ENCODE assay signal across 19 cellular contexts in the genomic region with DNA sequence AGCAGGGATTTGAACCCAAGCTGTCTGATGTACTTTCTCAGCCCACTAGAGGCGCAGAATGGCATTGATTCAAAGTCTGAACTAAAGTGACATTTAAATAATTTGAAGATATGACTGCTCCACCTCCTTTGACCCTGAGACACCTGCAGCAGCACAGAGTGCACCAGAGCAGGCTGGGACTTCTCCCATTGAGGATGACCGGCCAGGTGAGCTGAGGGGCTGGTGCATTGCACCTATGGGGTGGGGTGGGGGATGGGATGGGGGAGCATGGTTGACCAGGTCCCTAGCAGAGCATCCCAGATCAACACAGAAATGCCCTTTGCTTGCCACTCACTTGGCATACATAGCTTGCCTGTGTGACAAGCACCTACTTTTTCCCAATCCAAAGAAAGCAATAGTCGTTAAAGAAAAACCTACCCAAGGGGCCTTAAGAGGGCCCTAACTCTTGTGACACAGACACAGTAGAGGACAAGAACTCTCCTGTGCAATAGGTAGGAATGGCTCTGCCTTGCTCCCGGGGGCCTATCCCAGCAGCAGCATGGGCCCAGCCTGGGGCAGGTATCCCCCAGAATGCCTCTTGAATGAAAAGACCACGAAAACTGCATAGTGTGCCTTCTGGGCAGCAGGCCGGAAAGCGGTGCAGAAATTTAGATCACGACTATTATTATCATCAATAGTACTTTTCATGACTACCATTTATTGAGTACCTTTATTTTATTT. TPM values are rescaled to one million over a fixed set of nuclear protein-coding genes. Genes with fewer than 3 reads are reported as not detected.
DNase-seq lines count a peak whose midpoint lies in the region; ATAC-seq, FAIRE-seq and TF ChIP-seq lines count a peak whose summit lies in the region.
"Had no signal": no experiment of that assay in that cellular context is flagged by ENCODE, and none has a peak within 500 bp of the region (broad histone marks: within the 10 kb centered on the region; RNA-seq: fewer than 3 reads in every experiment).

No MANE protein-coding gene starts in this region.

- no peaks in the 10 kb centered on the region for H3K27me3 ChIP-seq in dorsolateral prefrontal cortex
- H3K27me3 ChIP-seq in spleen (replicated peaks in 1 of 7), result peaks cover 0 to 72% (median 10%) of the 10 kb centered on the region in 7 donors
- no peaks in the 10 kb centered on the region for H3K27me3 ChIP-seq in small intestine (ENCODE audit: control insufficient read depth in 2 of 2, insufficient read depth in 2 of 2, low read length in 2 of 2)
- H3K27me3 ChIP-seq in GM23338 (ENCODE audit: insufficient read depth), result no peaks in the 10 kb centered on the region

- peaks cover 59% of the 10 kb centered on the region for H3K4me1 Mint-ChIP-seq in GM23338

- no peaks in the 10 kb centered on the region for H3K9me2 ChIP-seq in GM23338 (ENCODE audit: insufficient read depth)

- H3K36me3 Mint-ChIP-seq in GM23338 (ENCODE audit: low read depth), result peaks cover 10% of the 10 kb centered on the region; the same call in 2 of the 3 replicates

- H3K4me3 ChIP-seq in dorsolateral prefrontal cortex (no peak overlapping the region), spleen (no peak overlapping the region), small intestine (ENCODE audit: low read depth in 1 of 2, low read length in 2 of 2) (no peak overlapping the region), GM23338 (no peak overlapping the region)

- no peaks in the 10 kb centered on the region for H3F3A ChIP-seq in GM23338 (replicated peaks; ENCODE audit: low read depth)

- intact Hi-C loops in cardiac septum (cut with DNase I) (loop anchor here (10.0 kb wide), 1 partner anchor 263 kb away; a partner anchor contains a TSS), Right ventricle myocardium inferior (cut with DNase I) (loop anchor here (10.0 kb wide), 1 partner anchor 343 kb away; no protein-coding TSS in a partner anchor), dorsolateral prefrontal cortex (cut with DNase I) (loop anchor here in 1 of 2 donors (10.0 kb wide), 1 partner anchor 343 kb away; no protein-coding TSS in a partner anchor), spleen (cut with DNase I; ENCODE audit: low total_unique reads) (no loop called here)

- H3K36me3 ChIP-seq in spleen, result no peaks in the 10 kb centered on the region
- no peaks in the 10 kb centered on the region for H3K36me3 ChIP-seq in small intestine (ENCODE audit: control insufficient read depth in 2 of 2, insufficient read depth in 2 of 2, low read length in 2 of 2)
- H3K36me3 ChIP-seq in GM23338 (ENCODE audit: insufficient read depth), result 0 out of 2 replicates have a peak, but pooled peaks cover 7% of the 10 kb centered on the region

- H3K27ac Mint-ChIP-seq in GM23338, result no peak overlapping the region

- H3K4me3 Mint-ChIP-seq in GM23338, result no peak overlapping the region

- H4K20me1 ChIP-seq in GM23338 (replicated peaks; ENCODE audit: insufficient read depth), result peaks cover 78% of the 10 kb centered on the region

- no peaks in the 10 kb centered on the region for H3K9me3 ChIP-seq in spleen
- no peaks in the 10 kb centered on the region for H3K9me3 ChIP-seq in small intestine (ENCODE audit: control insufficient read depth, low read depth)
- H3K9me3 ChIP-seq: Caco-2 had no signal

- H3K4me1 ChIP-seq in spleen (peaks cover 0 to 26% (median 7%) of the 10 kb centered on the region in 6 donors), small intestine (ENCODE audit: control insufficient read depth in 2 of 2, insufficient read depth in 1 of 2, low read depth in 1 of 2, low read length in 1 of 2) (peaks cover 0 to 2% of the 10 kb centered on the region in 2 donors), GM23338 (ENCODE audit: insufficient read depth) (peaks cover 25% of the 10 kb centered on the region)
- H3K4me1 ChIP-seq: Caco-2 had no signal

- ATAC-seq in Right ventricle myocardium inferior, result no peak
- ATAC-seq in GM23338, result no peak

- peak overlapping the region in 32 of 59 donors; percentile 1 to 97 (median 71) for H3K27ac ChIP-seq in dorsolateral prefrontal cortex
- no peak overlapping the region for H3K27ac ChIP-seq in spleen
- no peak overlapping the region for H3K27ac ChIP-seq in small intestine (ENCODE audit: low read depth in 1 of 2, low read length in 1 of 2)
- no peak overlapping the region for H3K27ac ChIP-seq in GM23338 (ENCODE audit: low read depth)
- H3K27ac ChIP-seq: HL-60 had no signal

- no peaks in the 10 kb centered on the region for H3K9me3 Mint-ChIP-seq in GM23338

- no peak for TF ChIP-seq POLR2A in spleen (IDR thresholded peaks at IDR 0.05)

- peaks cover 5% of the 10 kb centered on the region for H3K27me3 Mint-ChIP-seq in GM23338 (ENCODE audit: insufficient read depth, low read depth, poor library complexity)

- no peak overlapping the region for H3K4me2 ChIP-seq in GM23338

- H2AFZ ChIP-seq in GM23338, result no peak overlapping the region

- TF ChIP-seq CTCF in dorsolateral prefrontal cortex (IDR thresholded peaks at IDR 0.05 in 54 of 56, conservative IDR thresholded peaks at IDR 0.05 in 2 of 56; ENCODE audit: low read depth in 1 of 56, partially characterized antibody in 56 of 56) (no peak), spleen (IDR thresholded peaks at IDR 0.05 in 8 of 11, conservative IDR thresholded peaks at IDR 0.05 in 3 of 11) (no peak), GM23338 (conservative IDR thresholded peaks at IDR 0.05; ENCODE audit: low read depth in 2 of 2) (0 out of 4 replicates have a peak, but pooled peaks of 1 of the 2 experiments have one; percentile 12)

- H3K79me2 ChIP-seq in GM23338 (replicated peaks; ENCODE audit: insufficient read depth), result peaks cover 93% of the 10 kb centered on the region

- 88 to 94% (median 92%) methylated on average over 8 of the region's 8 CpGs for WGBS in spleen, 5 donors
- WGBS in small intestine, 3 donors, result 79 to 89% (median 81%) methylated on average over 8 of the region's 8 CpGs

- FAIRE-seq in small intestine (lab: Jason Lieb, UNC), result no peak

- peak; percentile 71 for DNase-seq in cardiac septum (ENCODE audit: low spot score)
- no peak for DNase-seq in Right ventricle myocardium inferior (ENCODE audit: missing footprints)
- DNase-seq in dorsolateral prefrontal cortex, result peak in 2 of 10 donors; percentile 13 to 18
- DNase-seq in spleen, result peak; percentile 39
- DNase-seq in stimulated activated CD4-positive, alpha-beta T cell treated with anti-CD3 and anti-CD28 coated beads, Interleukin-4, amount 100 ng/mL, for 24 hours, result no peak
- DNase-seq in COLO668 (lab: John Stamatoyannopoulos, UW; ENCODE audit: unreplicated experiment), result no peak
- DNase-seq in small intestine, result no peak
- no peak for DNase-seq in GM23338 (ENCODE audit: low spot score)
- DNase-seq: C1 segment of cervical spinal cord, Caco-2, DMS53, GOT3, KBM-7, NCI-H1048, NCI-H146, NCI-H345, NCI-H69, SHP77 had no signal

TF ChIP-seq in GM23338, 12 proteins besides CTCF, POLR2A, EP300 and RAD21 (continues in another document):
- TF ChIP-seq STAT1 (IDR thresholded peaks at IDR 0.05; ENCODE audit: unreplicated experiment) (no peak), EZH2 (IDR thresholded peaks at IDR 0.05; ENCODE audit: low read depth, unreplicated experiment) (no peak), EZH2phosphoT487 (IDR thresholded peaks at IDR 0.05; ENCODE audit: unreplicated experiment) (no peak), JUNB (IDR thresholded peaks at IDR 0.05; ENCODE audit: unreplicated experiment) (no peak), CREB1 (CRISPR knock-in tag; IDR thresholded peaks at IDR 0.05; ENCODE audit: low read depth) (no peak), ZNF114 (CRISPR knock-in tag; IDR thresholded peaks at IDR 0.05) (no peak)
- TF ChIP-seq, protein P1, sequence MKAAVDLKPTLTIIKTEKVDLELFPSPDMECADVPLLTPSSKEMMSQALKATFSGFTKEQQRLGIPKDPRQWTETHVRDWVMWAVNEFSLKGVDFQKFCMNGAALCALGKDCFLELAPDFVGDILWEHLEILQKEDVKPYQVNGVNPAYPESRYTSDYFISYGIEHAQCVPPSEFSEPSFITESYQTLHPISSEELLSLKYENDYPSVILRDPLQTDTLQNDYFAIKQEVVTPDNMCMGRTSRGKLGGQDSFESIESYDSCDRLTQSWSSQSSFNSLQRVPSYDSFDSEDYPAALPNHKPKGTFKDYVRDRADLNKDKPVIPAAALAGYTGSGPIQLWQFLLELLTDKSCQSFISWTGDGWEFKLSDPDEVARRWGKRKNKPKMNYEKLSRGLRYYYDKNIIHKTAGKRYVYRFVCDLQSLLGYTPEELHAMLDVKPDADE (IDR thresholded peaks at IDR 0.05), result no peak
- TF ChIP-seq, protein P2, sequence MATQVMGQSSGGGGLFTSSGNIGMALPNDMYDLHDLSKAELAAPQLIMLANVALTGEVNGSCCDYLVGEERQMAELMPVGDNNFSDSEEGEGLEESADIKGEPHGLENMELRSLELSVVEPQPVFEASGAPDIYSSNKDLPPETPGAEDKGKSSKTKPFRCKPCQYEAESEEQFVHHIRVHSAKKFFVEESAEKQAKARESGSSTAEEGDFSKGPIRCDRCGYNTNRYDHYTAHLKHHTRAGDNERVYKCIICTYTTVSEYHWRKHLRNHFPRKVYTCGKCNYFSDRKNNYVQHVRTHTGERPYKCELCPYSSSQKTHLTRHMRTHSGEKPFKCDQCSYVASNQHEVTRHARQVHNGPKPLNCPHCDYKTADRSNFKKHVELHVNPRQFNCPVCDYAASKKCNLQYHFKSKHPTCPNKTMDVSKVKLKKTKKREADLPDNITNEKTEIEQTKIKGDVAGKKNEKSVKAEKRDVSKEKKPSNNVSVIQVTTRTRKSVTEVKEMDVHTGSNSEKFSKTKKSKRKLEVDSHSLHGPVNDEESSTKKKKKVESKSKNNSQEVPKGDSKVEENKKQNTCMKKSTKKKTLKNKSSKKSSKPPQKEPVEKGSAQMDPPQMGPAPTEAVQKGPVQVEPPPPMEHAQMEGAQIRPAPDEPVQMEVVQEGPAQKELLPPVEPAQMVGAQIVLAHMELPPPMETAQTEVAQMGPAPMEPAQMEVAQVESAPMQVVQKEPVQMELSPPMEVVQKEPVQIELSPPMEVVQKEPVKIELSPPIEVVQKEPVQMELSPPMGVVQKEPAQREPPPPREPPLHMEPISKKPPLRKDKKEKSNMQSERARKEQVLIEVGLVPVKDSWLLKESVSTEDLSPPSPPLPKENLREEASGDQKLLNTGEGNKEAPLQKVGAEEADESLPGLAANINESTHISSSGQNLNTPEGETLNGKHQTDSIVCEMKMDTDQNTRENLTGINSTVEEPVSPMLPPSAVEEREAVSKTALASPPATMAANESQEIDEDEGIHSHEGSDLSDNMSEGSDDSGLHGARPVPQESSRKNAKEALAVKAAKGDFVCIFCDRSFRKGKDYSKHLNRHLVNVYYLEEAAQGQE (IDR thresholded peaks at IDR 0.05; ENCODE audit: unreplicated experiment), result no peak

RNA-seq across cellular contexts. Expression of a gene that starts 6.5 kb away (rescaled TPM):
- 5.1 TPM for total RNA-seq in cardiac septum
- 5.4 TPM for total RNA-seq in Right ventricle myocardium inferior
- total RNA-seq in dorsolateral prefrontal cortex, result 10 to 100 TPM in 119 of 120 experiments, 1 to 10 TPM in 1; 9.2 to 63.2 (median 19.7) TPM
- total RNA-seq in spleen, result 10 to 100 TPM in 5 of 7 donors, 1 to 10 TPM in 2; 5.2 to 31.8 (median 19.8) TPM
- 1 to 10 TPM; 2.0 to 2.7 (median 2.4) TPM for polyA plus RNA-seq in spleen
- polyA plus RNA-seq in small intestine, result 10 to 100 TPM in 1 of 3 donors, 1 to 10 TPM in 2; 1.1 to 11.0 (median 1.9) TPM
- 50.1 and 52.5 TPM in 2 replicates for total RNA-seq in GM23338 (2014; rRNA removed; shearing (Covaris generic))
- polyA plus RNA-seq in GM23338 (2016; fragmentation: Nextera tagmentation; extraction: Ambion mirVana), result 40.2 and 48.0 TPM in 2 replicates

Comparison
In these comparisons a context has a peak if more than half of its experiments do, and no peak if none do; other contexts are left out.
1. DNase-seq: peak in cardiac septum (single experiment) and spleen (single experiment); none in Right ventricle myocardium inferior (single experiment), stimulated activated CD4-positive, alpha-beta T cell treated with anti-CD3 and anti-CD28 coated beads, Interleukin-4, amount 100 ng/mL, for 24 hours (single experiment), COLO668 (single experiment), small intestine (single experiment) and GM23338 (single experiment).
2. H3K27ac ChIP-seq: peak in dorsolateral prefrontal cortex (32 of 59); none in spleen (0 of 8), small intestine (0 of 2) and GM23338 (single experiment).